Comparison of ENCODE assay signal across 1 cellular context in the genomic region with DNA sequence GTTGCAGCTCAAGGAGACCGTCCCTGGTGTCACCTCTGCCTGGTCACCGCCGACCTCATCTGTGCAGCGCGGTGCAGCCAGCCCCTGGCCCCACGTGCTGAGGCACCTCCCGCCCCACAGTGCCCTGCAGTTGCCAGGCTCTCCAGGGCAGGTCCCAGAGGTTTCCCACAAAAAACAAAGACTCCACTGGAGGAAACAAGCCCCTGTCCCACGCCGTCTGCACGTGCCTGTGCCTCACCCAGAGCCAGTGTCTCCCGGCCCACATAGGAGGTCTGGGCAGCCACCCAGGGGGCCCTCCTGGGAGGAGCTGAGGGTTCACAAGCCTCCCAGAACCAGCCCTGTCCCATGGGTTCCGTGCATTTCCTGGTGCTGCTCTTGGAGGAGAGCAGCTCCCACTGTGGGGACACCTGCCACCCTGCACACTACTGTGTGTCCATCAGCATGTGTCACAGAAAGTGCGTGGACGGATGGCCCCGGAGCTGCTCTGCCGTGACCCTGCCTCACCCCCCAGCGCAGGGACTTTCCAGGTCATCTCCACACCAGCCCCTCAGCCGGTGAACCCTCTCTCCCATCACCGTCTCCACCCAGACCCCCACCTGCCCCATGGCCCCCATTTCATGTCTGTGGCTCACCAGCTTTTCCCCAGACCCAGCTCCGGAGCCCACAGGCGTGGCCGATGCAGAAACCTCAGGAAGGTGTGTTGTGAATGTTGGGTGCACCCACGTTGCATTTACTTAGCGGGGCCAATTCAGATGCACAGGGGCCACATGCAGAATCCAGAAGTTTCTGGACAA.
A peak's percentile ranks its signal among the peaks of the same experiment; 100 is the strongest.
TF ChIP-seq lines count a peak whose summit lies in the region.

No MANE protein-coding gene starts in this region.

TF ChIP-seq in K562, 482 proteins besides CTCF, POLR2A, EP300 and RAD21:
- TF ChIP-seq ZBED1 (IDR thresholded peaks at IDR 0.05): no peak
- TF ChIP-seq ZNF764 (CRISPR knock-in tag; IDR thresholded peaks at IDR 0.05; ENCODE audit: low read depth): no peak
- TF ChIP-seq E2F6 (IDR thresholded peaks at IDR 0.05; ENCODE audit: borderline replicate concordance in 1 of 2, extremely low read depth in 1 of 2, insufficient read depth in 1 of 2, insufficient read length in 1 of 2, low read depth in 1 of 2, low read length in 1 of 2, poor library complexity in 1 of 2, severe bottlenecking in 1 of 2): peak in 1 of 2 experiments; percentile 8
- TF ChIP-seq ARID1B (IDR thresholded peaks at IDR 0.05): no peak
- TF ChIP-seq ZNF347 (CRISPR knock-in tag; IDR thresholded peaks at IDR 0.05; ENCODE audit: low read depth): no peak
- no peak for TF ChIP-seq POLR3G (IDR thresholded peaks at IDR 0.05; ENCODE audit: extremely low read depth, insufficient read length, insufficient replicate concordance)
- no peak for TF ChIP-seq BMI1 (IDR thresholded peaks at IDR 0.05; ENCODE audit: low read length)
- TF ChIP-seq POLR2G (IDR thresholded peaks at IDR 0.05; ENCODE audit: low read depth, low read length): peak; percentile 64
- TF ChIP-seq FOXJ3 (CRISPR knock-in tag; IDR thresholded peaks at IDR 0.05): no peak
- TF ChIP-seq, protein P1, sequence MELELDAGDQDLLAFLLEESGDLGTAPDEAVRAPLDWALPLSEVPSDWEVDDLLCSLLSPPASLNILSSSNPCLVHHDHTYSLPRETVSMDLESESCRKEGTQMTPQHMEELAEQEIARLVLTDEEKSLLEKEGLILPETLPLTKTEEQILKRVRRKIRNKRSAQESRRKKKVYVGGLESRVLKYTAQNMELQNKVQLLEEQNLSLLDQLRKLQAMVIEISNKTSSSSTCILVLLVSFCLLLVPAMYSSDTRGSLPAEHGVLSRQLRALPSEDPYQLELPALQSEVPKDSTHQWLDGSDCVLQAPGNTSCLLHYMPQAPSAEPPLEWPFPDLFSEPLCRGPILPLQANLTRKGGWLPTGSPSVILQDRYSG (tag; conservative IDR thresholded peaks at IDR 0.05; ENCODE audit: low read depth): no peak
